Comparison of ENCODE assay signal across 8 cellular contexts in genomic region chrX:18886005-18886343, GRCh38.
DNase-seq lines count a peak whose midpoint lies in the region; ATAC-seq and TF ChIP-seq lines count a peak whose summit lies in the region.

No MANE protein-coding gene starts in this region.

- DNase-seq in right cardiac atrium, result no peak
- peak; percentile 21 for DNase-seq in stimulated activated naive CD8-positive, alpha-beta T cell treated with anti-CD3 and anti-CD28 coated beads, Interleukin-15, Interleukin-2, amounts not matched to agents 100 U/mL and 50 U/mL, for 24 hours
- no peak for DNase-seq in COR-L47 (lab: John Stamatoyannopoulos, UW)
- DNase-seq in mesenteric fat pad (ENCODE audit: low spot score), result no peak
- no peak for DNase-seq in DMS114 treated with DMSO at 0.1 percent for 48 hours (lab: John Stamatoyannopoulos, UW; ENCODE audit: unreplicated experiment)

- ATAC-seq in GM18868 (IDR thresholded peaks at IDR 0.05; ENCODE audit: unreplicated experiment) (peak; percentile 31), HG02642 (IDR thresholded peaks at IDR 0.05; ENCODE audit: poor library complexity, unreplicated experiment) (peak; percentile 38), right cardiac atrium (no peak)
- ATAC-seq in stimulated activated naive CD8-positive, alpha-beta T cell treated with anti-CD3 and anti-CD28 coated beads, Interleukin-15, Interleukin-2, amounts not matched to agents 100 U/mL and 50 U/mL, for 24 hours, result no peak

- H3K4me2 ChIP-seq in SU-DHL-6 (ENCODE audit: low read depth, low read length, poor library complexity, severe bottlenecking), result peak overlapping the region; percentile 63

- H3K9ac ChIP-seq in SU-DHL-6 (ENCODE audit: low read length), result peak overlapping the region; percentile 54

- H3F3A ChIP-seq in SU-DHL-6 (ENCODE audit: insufficient read depth), result no peaks in the 10 kb centered on the region

- H3K9me3 ChIP-seq in SU-DHL-6 (ENCODE audit: insufficient read depth, low read length) (no peaks in the 10 kb centered on the region), right cardiac atrium (ENCODE audit: control insufficient read depth, low read length) (no peaks in the 10 kb centered on the region)

- H3K27me3 ChIP-seq in SU-DHL-6 (ENCODE audit: low read length) (no peaks in the 10 kb centered on the region), right cardiac atrium (ENCODE audit: control insufficient read depth, insufficient read depth) (no peaks in the 10 kb centered on the region)

- TF ChIP-seq CTCF in SU-DHL-6 (IDR thresholded peaks at IDR 0.05; ENCODE audit: insufficient read depth, low read length, poor library complexity, severe bottlenecking), result no peak

- no peaks in the 10 kb centered on the region for H4K20me1 ChIP-seq in SU-DHL-6 (ENCODE audit: low read depth, low read length)

- intact Hi-C loops in right cardiac atrium (cut with DNase I), result loop anchor here in 3 of 4 donors (10.0 kb wide), 2 partner anchors 211 to 471 kb away; partner anchors contain the start of gene RS1 (in 2 of the 3)

- no peak overlapping the region for H3K27ac ChIP-seq in SU-DHL-6 (ENCODE audit: low read depth, low read length)
- peak overlapping the region; percentile 96 for H3K27ac ChIP-seq in right cardiac atrium (ENCODE audit: low read length)

- H3K36me3 ChIP-seq in SU-DHL-6 (ENCODE audit: low read length), result no peaks in the 10 kb centered on the region

- peaks cover 3% of the 10 kb centered on the region for H3K4me1 ChIP-seq in right cardiac atrium (ENCODE audit: control insufficient read depth, insufficient read depth, low read length)

- 4% methylated on average over 12 of the region's 12 CpGs for WGBS in right cardiac atrium

- peak overlapping the region; percentile 91 for H2AFZ ChIP-seq in SU-DHL-6 (ENCODE audit: low read depth, low read length, severe bottlenecking)

- H3K4me3 ChIP-seq in SU-DHL-6 (ENCODE audit: insufficient read depth, low read length, poor library complexity, severe bottlenecking) (peak overlapping the region; percentile 49), right cardiac atrium (ENCODE audit: low read length) (peak overlapping the region; percentile 11)

- H3K79me2 ChIP-seq in SU-DHL-6 (ENCODE audit: insufficient read depth, low read length), result no peaks in the 10 kb centered on the region

- no peaks in the 10 kb centered on the region for H3K9me2 ChIP-seq in SU-DHL-6 (replicated peaks; ENCODE audit: insufficient read depth, low read length)

Comparison
In these comparisons a context has a peak if more than half of its experiments do, and no peak if none do; other contexts are left out.
1. ATAC-seq: peak in GM18868 (single experiment) and HG02642 (single experiment); none in right cardiac atrium (0 of 2) and stimulated activated naive CD8-positive, alpha-beta T cell treated with anti-CD3 and anti-CD28 coated beads, Interleukin-15, Interleukin-2, amounts not matched to agents 100 U/mL and 50 U/mL, for 24 hours (single experiment).